Comparison of ENCODE assay signal across 12 cellular contexts in genomic region chr15:73244333-73244732, GRCh38.
DNase-seq lines count a peak whose midpoint lies in the region; ATAC-seq and TF ChIP-seq lines count a peak whose summit lies in the region.
"Had no signal": no experiment of that assay in that cellular context is flagged by ENCODE, and none has a peak within 500 bp of the region (broad histone marks: within the 10 kb centered on the region; RNA-seq: fewer than 3 reads in every experiment).

No MANE protein-coding gene starts in this region.

- no peak overlapping the region for H3K4me3 Mint-ChIP-seq in neural crest cell
- H3K4me3 Mint-ChIP-seq: nephron had no signal

- no peaks in the 10 kb centered on the region for H3K27me3 Mint-ChIP-seq in neural crest cell (ENCODE audit: low read depth)

- no peak overlapping the region for H3K4me3 ChIP-seq in astrocyte of the spinal cord (ENCODE audit: low read depth, low read length)
- H3K4me3 ChIP-seq: BLaER1, SJSA1 had no signal

- H3K27ac Mint-ChIP-seq in neural crest cell (ENCODE audit: unreplicated experiment): no peak overlapping the region
- H3K27ac Mint-ChIP-seq: nephron had no signal

- TF ChIP-seq CTCF in astrocyte of the spinal cord (IDR thresholded peaks at IDR 0.05; ENCODE audit: low read depth, low read length) (peak; percentile 31), neural crest cell (conservative IDR thresholded peaks at IDR 0.05) (peak; percentile 53)

- H3K36me3 Mint-ChIP-seq in neural crest cell (ENCODE audit: low read depth): peaks cover 15% of the 10 kb centered on the region

- no peaks in the 10 kb centered on the region for H3K9me3 Mint-ChIP-seq in neural crest cell
- H3K9me3 Mint-ChIP-seq: nephron had no signal

- no peaks in the 10 kb centered on the region for H3K4me1 Mint-ChIP-seq in neural crest cell

- DNase-seq in NCI-H2227 (lab: John Stamatoyannopoulos, UW; ENCODE audit: unreplicated experiment): peak; percentile 9
- DNase-seq in NCI-H2227 treated with DMSO at 0.1 percent for 48 hours (lab: John Stamatoyannopoulos, UW): no peak
- peak; percentile 31 for DNase-seq in HuH-7.5 (ENCODE audit: low spot score)
- DNase-seq in astrocyte of the spinal cord (ENCODE audit: low read depth, low spot score): no peak
- DNase-seq in neural crest cell (ENCODE audit: low read depth, low spot score): no peak
- no peak for DNase-seq in occipital lobe (lab: John Stamatoyannopoulos, UW)
- DNase-seq in sciatic nerve (ENCODE audit: low spot score): no peak
- DNase-seq: central memory CD4-positive, alpha-beta T cell had no signal

- ATAC-seq in GM21825 (IDR thresholded peaks at IDR 0.05; ENCODE audit: unreplicated experiment) (no peak), sciatic nerve (no peak)

- in situ Hi-C loops in astrocyte of the spinal cord (cut with HindIII; ENCODE audit: low sequenced_read_pairs): no loop called here

- intact Hi-C loops in sciatic nerve (cut with DNase I): no loop called here

Comparison
In these comparisons a context has a peak if more than half of its experiments do, and no peak if none do; other contexts are left out.
1. DNase-seq: peak in NCI-H2227 (single experiment) and HuH-7.5 (single experiment); none in NCI-H2227 treated with DMSO at 0.1 percent for 48 hours (single experiment), astrocyte of the spinal cord (single experiment), neural crest cell (single experiment), occipital lobe (single experiment) and sciatic nerve (single experiment).